Comparison of ENCODE assay signal across 13 cellular contexts in genomic region chr1:71054281-71054731, GRCh38. TPM values are rescaled to one million over a fixed set of nuclear protein-coding genes. Genes with fewer than 3 reads are reported as not detected.
DNase-seq lines count a peak whose midpoint lies in the region; ATAC-seq, FAIRE-seq and TF ChIP-seq lines count a peak whose summit lies in the region.
"Had no signal": no experiment of that assay in that cellular context is flagged by ENCODE, and none has a peak within 500 bp of the region (broad histone marks: within the 10 kb centered on the region; RNA-seq: fewer than 3 reads in every experiment).

No MANE protein-coding gene starts in this region.

- H3K4me3 Mint-ChIP-seq in activated CD8-positive, alpha-beta memory T cell treated with anti-CD3 and anti-CD28 coated beads, Interleukin-2, amount 10 ng/mL, durations not matched to agents 7 days and 5 days, result no peak overlapping the region
- H3K4me3 Mint-ChIP-seq: brain, neural crest cell had no signal

- dilution Hi-C loops in endothelial cell of umbilical vein (cut with MboI; ENCODE audit: extremely low pct_ligation_motif_present, low sequenced_read_pairs), result no loop called here

- peaks cover 17% of the 10 kb centered on the region for H3K27me3 Mint-ChIP-seq in activated CD8-positive, alpha-beta memory T cell treated with anti-CD3 and anti-CD28 coated beads, Interleukin-2, amount 10 ng/mL, durations not matched to agents 7 days and 5 days

- peaks cover 0 to under 1% of the 10 kb centered on the region in 2 experiments for H3K36me3 ChIP-seq in endothelial cell of umbilical vein (ENCODE audit: control insufficient read depth in 2 of 2, extremely low read depth in 1 of 2, insufficient read depth in 2 of 2, low read length in 2 of 2)

- no TSS peak for BruUV-seq in endothelial cell of umbilical vein (replicated peaks; lab: Mats Ljungman, UMichigan)

- no peaks in the 10 kb centered on the region for H3K9me1 ChIP-seq in endothelial cell of umbilical vein (replicated peaks; ENCODE audit: control insufficient read depth, extremely low read depth, insufficient read depth, low read length)

- ATAC-seq in activated CD8-positive, alpha-beta memory T cell treated with anti-CD3 and anti-CD28 coated beads, Interleukin-2, amount 10 ng/mL, durations not matched to agents 7 days and 5 days, result no peak
- ATAC-seq in HG02885 (IDR thresholded peaks at IDR 0.05; ENCODE audit: poor library complexity, unreplicated experiment) (peak; percentile 15), GM21367 (IDR thresholded peaks at IDR 0.05; ENCODE audit: unreplicated experiment) (no peak)

- no peak overlapping the region for H3K27ac ChIP-seq in endothelial cell of umbilical vein (ENCODE audit: insufficient read depth, low read depth, low read length)

- no peak overlapping the region for H3K4me2 ChIP-seq in endothelial cell of umbilical vein (ENCODE audit: insufficient read depth, low read length)

- no peaks in the 10 kb centered on the region for H4K20me1 ChIP-seq in endothelial cell of umbilical vein (replicated peaks; ENCODE audit: control insufficient read depth, extremely low read depth, insufficient read depth, low read length)

- H3K27me3 ChIP-seq in endothelial cell of umbilical vein (ENCODE audit: control insufficient read depth in 2 of 2, insufficient read depth in 2 of 2, low read length in 2 of 2), result peaks cover 11 to 15% of the 10 kb centered on the region in 2 experiments

- CTCF ChIA-PET in activated CD8-positive, alpha-beta memory T cell treated with anti-CD3 and anti-CD28 coated beads, Interleukin-2, amount 10 ng/mL, durations not matched to agents 7 days and 5 days (lab: Charles Lee), result no interaction called here
- CTCF ChIA-PET in endothelial cell of umbilical vein (lab: Charles Lee), result no interaction called here

- no peak for TF ChIP-seq CTCF in endothelial cell of umbilical vein (IDR thresholded peaks at IDR 0.05; ENCODE audit: extremely low read depth in 1 of 2, insufficient read depth in 1 of 2, low read depth in 1 of 2, low read length in 2 of 2)

- H3K36me3 Mint-ChIP-seq in activated CD8-positive, alpha-beta memory T cell treated with anti-CD3 and anti-CD28 coated beads, Interleukin-2, amount 10 ng/mL, durations not matched to agents 7 days and 5 days, result peaks cover 8% of the 10 kb centered on the region

- no peak overlapping the region for H3K4me3 ChIP-seq in endothelial cell of umbilical vein (replicated peaks in 1 of 3; ENCODE audit: insufficient read depth in 1 of 3, low read depth in 1 of 3, low read length in 3 of 3)

- intact Hi-C loops in endothelial cell of umbilical vein (cut with micrococcal nuclease), result no loop called here

- POLR2A ChIA-PET in endothelial cell of umbilical vein (lab: Charles Lee), result no interaction called here

- no peaks in the 10 kb centered on the region for H3K9me3 Mint-ChIP-seq in activated CD8-positive, alpha-beta memory T cell treated with anti-CD3 and anti-CD28 coated beads, Interleukin-2, amount 10 ng/mL, durations not matched to agents 7 days and 5 days (ENCODE audit: low read depth)
- H3K9me3 Mint-ChIP-seq: brain, neural crest cell had no signal

- no peaks in the 10 kb centered on the region for H3K4me1 Mint-ChIP-seq in activated CD8-positive, alpha-beta memory T cell treated with anti-CD3 and anti-CD28 coated beads, Interleukin-2, amount 10 ng/mL, durations not matched to agents 7 days and 5 days
- H3K4me1 Mint-ChIP-seq: neural crest cell had no signal

- H3K9ac ChIP-seq in endothelial cell of umbilical vein (replicated peaks; ENCODE audit: extremely low read depth, insufficient read depth, low read length), result no peak overlapping the region

- no peaks in the 10 kb centered on the region for H3K4me1 ChIP-seq in endothelial cell of umbilical vein (ENCODE audit: control insufficient read depth, extremely low read depth, insufficient read depth, low read length)

- no peaks in the 10 kb centered on the region for H3K9me3 ChIP-seq in endothelial cell of umbilical vein (replicated peaks; ENCODE audit: control insufficient read depth, insufficient read depth, low read length)

- FAIRE-seq in endothelial cell of umbilical vein (lab: Jason Lieb, UNC), result no peak

- H3K79me2 ChIP-seq in endothelial cell of umbilical vein (ENCODE audit: control insufficient read depth, insufficient read depth, low read length), result no peaks in the 10 kb centered on the region

- H3K27ac Mint-ChIP-seq in activated CD8-positive, alpha-beta memory T cell treated with anti-CD3 and anti-CD28 coated beads, Interleukin-2, amount 10 ng/mL, durations not matched to agents 7 days and 5 days, result no peak overlapping the region
- H3K27ac Mint-ChIP-seq: brain had no signal

- H2AFZ ChIP-seq in endothelial cell of umbilical vein (ENCODE audit: low read depth, low read length), result no peak overlapping the region

- peak; percentile 52 for TF ChIP-seq POLR2A in endothelial cell of umbilical vein (IDR thresholded peaks at IDR 0.05; ENCODE audit: low read depth, low read length)

- peak; percentile 54 for DNase-seq in activated CD8-positive, alpha-beta memory T cell treated with anti-CD3 and anti-CD28 coated beads, Interleukin-2, amount 50 U/mL, for 48 hours
- DNase-seq in activated CD8-positive, alpha-beta memory T cell treated with anti-CD3 and anti-CD28 coated beads, Interleukin-2, amount 10 ng/mL, durations not matched to agents 7 days and 5 days, result no peak
- DNase-seq in endothelial cell of umbilical vein (ENCODE audit: low read depth, low spot score), result no peak
- DNase-seq in retina, result peak; percentile 8
- DNase-seq in T-helper 1 cell, result no peak
- DNase-seq in NCI-H1694 treated with DMSO at 0.1 percent for 48 hours (lab: John Stamatoyannopoulos, UW), result no peak
- DNase-seq: ACHN; activated naive CD4-positive, alpha-beta T cell treated with Interleukin-2 at 50 U/mL for 16 hours; NCI-H2081 treated with DMSO at 0.1 percent for 48 hours had no signal

TF ChIP-seq in endothelial cell of umbilical vein, 7 proteins besides CTCF, POLR2A, EP300 and RAD21:
- TF ChIP-seq MYC (IDR thresholded peaks at IDR 0.05; ENCODE audit: low read depth, low read length) (no peak), MAX (IDR thresholded peaks at IDR 0.05; ENCODE audit: insufficient read depth, insufficient read length) (no peak), FOS (IDR thresholded peaks at IDR 0.05; ENCODE audit: borderline replicate concordance, insufficient read depth, low read length) (no peak), POLR2AphosphoS5 (IDR thresholded peaks at IDR 0.05; ENCODE audit: insufficient read depth, low read depth, low read length) (no peak), EZH2 (IDR thresholded peaks at IDR 0.05; ENCODE audit: borderline replicate concordance, low read depth, low read length, severe bottlenecking) (no peak), JUN (IDR thresholded peaks at IDR 0.05; ENCODE audit: borderline replicate concordance, insufficient read depth, insufficient read length, low read depth) (no peak), GATA2 (IDR thresholded peaks at IDR 0.05; ENCODE audit: insufficient read depth, insufficient read length, low read depth, low read length) (no peak)
TF ChIP-seq in endothelial cell of umbilical vein: peak in this region for 0.

RNA-seq across cellular contexts. Expression of gene PTGER3, which starts 6.7 kb away (rescaled TPM):
- total RNA-seq in activated CD8-positive, alpha-beta memory T cell treated with anti-CD3 and anti-CD28 coated beads, Interleukin-2, amount 10 ng/mL, durations not matched to agents 7 days and 5 days, result under 1 TPM; 0.06 to 0.80 TPM
- not detected in 2 replicates for total RNA-seq in endothelial cell of umbilical vein
- 0.01 TPM in 1 of 2 replicates, not detected in the other for polyA plus RNA-seq in endothelial cell of umbilical vein
- not detected in 2 replicates for polyA plus RNA-seq in endothelial cell of umbilical vein (2011; cell fraction: cytosol; rRNA removed)
- polyA plus RNA-seq in endothelial cell of umbilical vein (2011; cell fraction: nucleus; rRNA removed), result 0.01 and 0.07 TPM in 2 replicates
- polyA plus RNA-seq in endothelial cell of umbilical vein (2012), result not detected in 2 replicates
- not detected in 2 replicates for polyA minus RNA-seq in endothelial cell of umbilical vein
- polyA minus RNA-seq in endothelial cell of umbilical vein (2011; cell fraction: cytosol; rRNA and poly(A)+ RNA removed), result not detected
- polyA minus RNA-seq in endothelial cell of umbilical vein (2011; cell fraction: nucleus; rRNA and poly(A)+ RNA removed), result not detected in 2 replicates
- total RNA-seq: neural crest cell had no signal

RNA-seq across cellular contexts. Expression of gene ZRANB2, which starts 26.5 kb away (rescaled TPM):
- 100 to 1,000 TPM; 118 to 119 TPM for total RNA-seq in activated CD8-positive, alpha-beta memory T cell treated with anti-CD3 and anti-CD28 coated beads, Interleukin-2, amount 10 ng/mL, durations not matched to agents 7 days and 5 days
- total RNA-seq in endothelial cell of umbilical vein, result 77.9 and 84.1 TPM in 2 replicates
- polyA plus RNA-seq in endothelial cell of umbilical vein, result 18.9 and 23.6 TPM in 2 replicates
- 31.4 and 31.8 TPM in 2 replicates for polyA plus RNA-seq in endothelial cell of umbilical vein (2011; cell fraction: cytosol; rRNA removed)
- 143 and 287 TPM in 2 replicates for polyA plus RNA-seq in endothelial cell of umbilical vein (2011; cell fraction: nucleus; rRNA removed)
- 54.4 and 73.1 TPM in 2 replicates for polyA plus RNA-seq in endothelial cell of umbilical vein (2012)
- polyA minus RNA-seq in endothelial cell of umbilical vein, result 16.1 and 23.5 TPM in 2 replicates
- polyA minus RNA-seq in endothelial cell of umbilical vein (2011; cell fraction: cytosol; rRNA and poly(A)+ RNA removed), result 11.6 TPM
- polyA minus RNA-seq in endothelial cell of umbilical vein (2011; cell fraction: nucleus; rRNA and poly(A)+ RNA removed), result 51.8 and 84.4 TPM in 2 replicates

Comparison
In these comparisons a context has a peak if more than half of its experiments do, and no peak if none do; other contexts are left out.
1. DNase-seq: peak in activated CD8-positive, alpha-beta memory T cell treated with anti-CD3 and anti-CD28 coated beads, Interleukin-2, amount 50 U/mL, for 48 hours (single experiment) and retina (single experiment); none in activated CD8-positive, alpha-beta memory T cell treated with anti-CD3 and anti-CD28 coated beads, Interleukin-2, amount 10 ng/mL, durations not matched to agents 7 days and 5 days (single experiment), endothelial cell of umbilical vein (single experiment), T-helper 1 cell (0 of 5) and NCI-H1694 treated with DMSO at 0.1 percent for 48 hours (single experiment).